Comparison of ENCODE assay signal across 40 cellular contexts in the genomic region with DNA sequence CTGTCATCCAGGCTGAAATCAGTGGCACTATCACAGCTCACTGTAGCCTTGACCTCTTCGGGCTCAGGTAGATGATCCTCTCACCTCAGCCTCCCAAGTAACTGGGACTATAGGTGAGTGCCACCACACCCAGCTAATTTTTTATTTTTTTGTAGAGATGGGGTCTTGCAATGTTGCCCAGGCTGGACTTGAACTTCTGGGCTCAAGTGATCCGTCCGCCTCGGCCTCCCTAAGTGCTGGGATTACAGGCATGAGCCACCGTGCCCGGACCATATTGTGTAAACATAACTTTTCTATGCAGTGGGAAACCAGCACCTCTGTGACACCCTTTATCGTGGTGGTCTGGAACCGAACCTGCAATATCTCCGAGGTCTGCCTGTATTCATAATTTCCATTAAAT. TPM values are rescaled to one million over a fixed set of nuclear protein-coding genes. Genes with fewer than 3 reads are reported as not detected.
"Had no signal": no experiment of that assay in that cellular context is flagged by ENCODE, and none has a peak within 500 bp of the region (broad histone marks: within the 10 kb centered on the region; RNA-seq: fewer than 3 reads in every experiment).

No MANE protein-coding gene starts in this region.

- H3K36me3 Mint-ChIP-seq: activated CD4-positive, alpha-beta memory T cell treated with anti-CD3 and anti-CD28 coated beads for 36 hours; activated naive CD4-positive, alpha-beta T cell treated with anti-CD3 and anti-CD28 coated beads, Interleukin-2, amount 50 U/mL, for 72 hours; activated naive CD8-positive, alpha-beta T cell treated with anti-CD3 and anti-CD28 coated beads for 36 hours had no signal

- DNase-seq: activated B cell treated with CpG ODN at 0.5 μM for 24 hours; activated CD4-positive, alpha-beta memory T cell treated with anti-CD3 and anti-CD28 coated beads for 36 hours; activated CD4-positive, alpha-beta T cell treated with anti-CD3 and anti-CD28 coated beads for 4 hours; activated CD4-positive, alpha-beta T cell treated with anti-CD3 and anti-CD28 coated beads, Interleukin-2, amount 10 ng/mL, durations not matched to agents 24 days and 14 days; activated CD4-positive, alpha-beta T cell treated with anti-CD3 and anti-CD28 coated beads, Interleukin-2, amount 50 U/mL, for 1 hour; activated CD4-positive, alpha-beta T cell treated with anti-CD3 and anti-CD28 coated beads, Interleukin-2, amount 50 U/mL, for 4 hours; activated CD4-positive, CD25-positive, alpha-beta regulatory T cell treated with anti-CD3 and anti-CD28 coated beads, Interleukin-2, amount 50 U/mL, for 72 hours; activated CD8-positive, alpha-beta memory T cell treated with anti-CD3 and anti-CD28 coated beads, Interleukin-2, amount 50 U/mL, for 4 hours; activated CD8-positive, alpha-beta T cell treated with anti-CD3 and anti-CD28 coated beads for 36 hours; activated effector memory CD4-positive, alpha-beta T cell treated with anti-CD3 and anti-CD28 coated beads, Interleukin-2, amount 50 U/mL, for 16 hours; activated gamma-delta T cell treated with Interleukin-2 at 50 U/mL for 16 hours; activated naive CD4-positive, alpha-beta T cell; activated naive CD4-positive, alpha-beta T cell treated with anti-CD3 and anti-CD28 coated beads for 36 hours; activated naive CD4-positive, alpha-beta T cell treated with anti-CD3 and anti-CD28 coated beads, Interleukin-2, amount 50 U/mL, for 16 hours; activated naive CD8-positive, alpha-beta T cell treated with anti-CD3 and anti-CD28 coated beads for 36 hours; activated T-cell treated with anti-CD3 and anti-CD28 coated beads for 4 hours; activated T-cell treated with anti-CD3 and anti-CD28 coated beads, Interleukin-2, amount 50 U/mL, for 1 hour; activated T-cell treated with anti-CD3 and anti-CD28 coated beads, Interleukin-2, amount 50 U/mL, for 4 hours; activated T-cell treated with anti-CD3 and anti-CD28 coated beads, Interleukin-2, amount 50 U/mL, for 72 hours; adrenal gland; amniotic stem cell; aorta; body of pancreas; brain microvascular endothelial cell; central memory CD4-positive, alpha-beta T cell; T-helper 1 cell; T-helper 2 cell; T-helper 9 cell had no signal

- H3K4me1 Mint-ChIP-seq: activated B cell treated with CpG ODN at 0.5 μM for 24 hours; activated CD4-positive, alpha-beta T cell treated with anti-CD3 and anti-CD28 coated beads, Interleukin-2, amount 10 ng/mL, durations not matched to agents 24 days and 14 days; activated T-helper 17 cell treated with anti-CD3 and anti-CD28 coated beads, Interleukin-2, amount 50 U/mL, for 72 hours had no signal

- H3K4me3 ChIP-seq: adrenal gland, body of pancreas, breast epithelium had no signal

- H3K9me3 ChIP-seq: adrenal gland, body of pancreas, breast epithelium had no signal

- H3K4me1 ChIP-seq: body of pancreas, breast epithelium had no signal

- H3K4me3 Mint-ChIP-seq: activated B cell treated with CpG ODN at 0.5 μM for 24 hours; activated CD4-positive, alpha-beta memory T cell treated with anti-CD3 and anti-CD28 coated beads for 36 hours; activated CD4-positive, alpha-beta T cell treated with anti-CD3 and anti-CD28 coated beads, Interleukin-2, amount 10 ng/mL, durations not matched to agents 24 days and 14 days; activated CD8-positive, alpha-beta T cell treated with anti-CD3 and anti-CD28 coated beads for 36 hours; activated naive CD4-positive, alpha-beta T cell treated with anti-CD3 and anti-CD28 coated beads for 36 hours; activated naive CD8-positive, alpha-beta T cell treated with anti-CD3 and anti-CD28 coated beads for 36 hours; activated T-cell treated with anti-CD3 and anti-CD28 coated beads, Interleukin-2, amount 50 U/mL, for 4 hours; activated T-cell treated with anti-CD3 and anti-CD28 coated beads, Interleukin-2, amount 50 U/mL, for 72 hours; activated T-helper 1 cell treated with anti-CD3 and anti-CD28 coated beads, Interleukin-12 subunit alpha, Interleukin-12 subunit beta, Interleukin-2, Interleukin-4 antibody, amounts not matched to agents 30 ng/mL and 10 ng/mL and 1 ng/mL, durations not matched to agents 14 hours and 24 hours and 36 hours; activated T-helper 17 cell treated with anti-CD3 and anti-CD28 coated beads, Interleukin-2, amount 50 U/mL, for 72 hours; T-helper 1 cell treated with Interleukin-12 subunit alpha and Interleukin-12 subunit beta and Interleukin-4 antibody, amounts not matched to agents 30 μg/mL and 1 μg/mL, for 36 hours; T-helper 2 cell treated with Interferon-gamma antibody and Interleukin-4, amounts not matched to agents 5 μg/mL and 100 μg/mL, for 36 hours had no signal

- H3K27me3 Mint-ChIP-seq: activated B cell treated with CpG ODN at 0.5 μM for 24 hours; activated CD4-positive, alpha-beta memory T cell treated with anti-CD3 and anti-CD28 coated beads for 36 hours; activated CD8-positive, alpha-beta T cell treated with anti-CD3 and anti-CD28 coated beads for 36 hours; activated naive CD8-positive, alpha-beta T cell treated with anti-CD3 and anti-CD28 coated beads for 36 hours; activated T-helper 17 cell treated with anti-CD3 and anti-CD28 coated beads, Interleukin-2, amount 50 U/mL, for 72 hours had no signal

- H3K27ac ChIP-seq: adrenal gland, body of pancreas, brain microvascular endothelial cell, breast epithelium, VCaP had no signal

- H3K27me3 ChIP-seq: adrenal gland, body of pancreas, brain microvascular endothelial cell, breast epithelium had no signal

- H3K36me3 ChIP-seq: adrenal gland, brain microvascular endothelial cell, breast epithelium had no signal

- ATAC-seq: activated CD8-positive, alpha-beta T cell treated with anti-CD3 and anti-CD28 coated beads for 36 hours; activated naive CD4-positive, alpha-beta T cell treated with anti-CD3 and anti-CD28 coated beads, Interleukin-2, amount 50 U/mL, for 72 hours; activated T-cell treated with anti-CD3 and anti-CD28 coated beads, Interleukin-2, amount 50 U/mL, for 4 hours; activated T-cell treated with anti-CD3 and anti-CD28 coated beads, Interleukin-2, amount 50 U/mL, for 72 hours; activated T-helper 17 cell treated with anti-CD3 and anti-CD28 coated beads, Interleukin-2, amount 50 U/mL, for 72 hours; body of pancreas had no signal

- H3K9me3 Mint-ChIP-seq: activated B cell treated with CpG ODN at 0.5 μM for 24 hours; activated CD4-positive, alpha-beta memory T cell treated with anti-CD3 and anti-CD28 coated beads for 36 hours; activated CD4-positive, alpha-beta T cell treated with anti-CD3 and anti-CD28 coated beads, Interleukin-2, amount 10 ng/mL, durations not matched to agents 24 days and 14 days; activated CD8-positive, alpha-beta T cell treated with anti-CD3 and anti-CD28 coated beads for 36 hours; activated naive CD4-positive, alpha-beta T cell treated with anti-CD3 and anti-CD28 coated beads for 36 hours; activated naive CD4-positive, alpha-beta T cell treated with anti-CD3 and anti-CD28 coated beads, Interleukin-2, amount 50 U/mL, for 72 hours; activated naive CD8-positive, alpha-beta T cell treated with anti-CD3 and anti-CD28 coated beads for 36 hours; activated T-cell treated with anti-CD3 and anti-CD28 coated beads, Interleukin-2, amount 50 U/mL, for 4 hours; activated T-cell treated with anti-CD3 and anti-CD28 coated beads, Interleukin-2, amount 50 U/mL, for 72 hours; activated T-helper 1 cell treated with anti-CD3 and anti-CD28 coated beads, Interleukin-12 subunit alpha, Interleukin-12 subunit beta, Interleukin-2, Interleukin-4 antibody, amounts not matched to agents 30 ng/mL and 10 ng/mL and 1 ng/mL, durations not matched to agents 14 hours and 24 hours and 36 hours; activated T-helper 17 cell treated with anti-CD3 and anti-CD28 coated beads, Interleukin-2, amount 50 U/mL, for 72 hours; T-helper 1 cell treated with Interleukin-12 subunit alpha and Interleukin-12 subunit beta and Interleukin-4 antibody, amounts not matched to agents 30 μg/mL and 1 μg/mL, for 36 hours; T-helper 2 cell treated with Interferon-gamma antibody and Interleukin-4, amounts not matched to agents 5 μg/mL and 100 μg/mL, for 36 hours had no signal

- H3K27ac Mint-ChIP-seq: activated B cell treated with CpG ODN at 0.5 μM for 24 hours; activated CD4-positive, alpha-beta memory T cell treated with anti-CD3 and anti-CD28 coated beads for 36 hours; activated CD4-positive, alpha-beta T cell treated with anti-CD3 and anti-CD28 coated beads, Interleukin-2, amount 10 ng/mL, durations not matched to agents 24 days and 14 days; activated CD8-positive, alpha-beta T cell treated with anti-CD3 and anti-CD28 coated beads for 36 hours; activated naive CD4-positive, alpha-beta T cell treated with anti-CD3 and anti-CD28 coated beads for 36 hours; activated naive CD4-positive, alpha-beta T cell treated with anti-CD3 and anti-CD28 coated beads, Interleukin-2, amount 50 U/mL, for 72 hours; activated naive CD8-positive, alpha-beta T cell treated with anti-CD3 and anti-CD28 coated beads for 36 hours; activated T-cell treated with anti-CD3 and anti-CD28 coated beads, Interleukin-2, amount 50 U/mL, for 72 hours; activated T-helper 1 cell treated with anti-CD3 and anti-CD28 coated beads, Interleukin-12 subunit alpha, Interleukin-12 subunit beta, Interleukin-2, Interleukin-4 antibody, amounts not matched to agents 30 ng/mL and 10 ng/mL and 1 ng/mL, durations not matched to agents 14 hours and 24 hours and 36 hours; activated T-helper 17 cell treated with anti-CD3 and anti-CD28 coated beads, Interleukin-2, amount 50 U/mL, for 72 hours; T-helper 1 cell treated with Interleukin-12 subunit alpha and Interleukin-12 subunit beta and Interleukin-4 antibody, amounts not matched to agents 30 μg/mL and 1 μg/mL, for 36 hours; T-helper 2 cell treated with Interferon-gamma antibody and Interleukin-4, amounts not matched to agents 5 μg/mL and 100 μg/mL, for 36 hours had no signal

- FAIRE-seq: astrocyte, TTC549 had no signal

RNA-seq across cellular contexts. Expression of gene CSF3, which starts 11.2 kb away (rescaled TPM):
- total RNA-seq: activated B cell treated with CpG ODN at 0.5 μM for 24 hours; activated CD4-positive, alpha-beta memory T cell treated with anti-CD3 and anti-CD28 coated beads for 36 hours; activated CD4-positive, alpha-beta T cell treated with anti-CD3 and anti-CD28 coated beads, Interleukin-2, amount 10 ng/mL, durations not matched to agents 24 days and 14 days; activated CD8-positive, alpha-beta memory T cell treated with anti-CD3 and anti-CD28 coated beads for 36 hours; activated CD8-positive, alpha-beta T cell treated with anti-CD3 and anti-CD28 coated beads for 36 hours; activated naive CD4-positive, alpha-beta T cell treated with anti-CD3 and anti-CD28 coated beads for 36 hours; activated naive CD4-positive, alpha-beta T cell treated with anti-CD3 and anti-CD28 coated beads, Interleukin-2, amount 50 U/mL, for 72 hours; activated naive CD8-positive, alpha-beta T cell treated with anti-CD3 and anti-CD28 coated beads for 36 hours; activated T-cell treated with anti-CD3 and anti-CD28 coated beads, Interleukin-2, amount 50 U/mL, for 4 hours; activated T-cell treated with anti-CD3 and anti-CD28 coated beads, Interleukin-2, amount 50 U/mL, for 72 hours; activated T-helper 1 cell treated with anti-CD3 and anti-CD28 coated beads, Interleukin-12 subunit alpha, Interleukin-12 subunit beta, Interleukin-2, Interleukin-4 antibody, amounts not matched to agents 30 ng/mL and 10 ng/mL and 1 ng/mL, durations not matched to agents 14 hours and 24 hours and 36 hours; activated T-helper 17 cell treated with anti-CD3 and anti-CD28 coated beads, Interleukin-2, amount 50 U/mL, for 72 hours; astrocyte; cardiac septum had no signal

RNA-seq across cellular contexts. Expression of gene GSDMA, which starts 41.3 kb away (rescaled TPM):
- total RNA-seq: activated B cell treated with CpG ODN at 0.5 μM for 24 hours, astrocyte, cerebellum had no signal
